ENCODE assay signal across 1 cellular context in the genomic region with DNA sequence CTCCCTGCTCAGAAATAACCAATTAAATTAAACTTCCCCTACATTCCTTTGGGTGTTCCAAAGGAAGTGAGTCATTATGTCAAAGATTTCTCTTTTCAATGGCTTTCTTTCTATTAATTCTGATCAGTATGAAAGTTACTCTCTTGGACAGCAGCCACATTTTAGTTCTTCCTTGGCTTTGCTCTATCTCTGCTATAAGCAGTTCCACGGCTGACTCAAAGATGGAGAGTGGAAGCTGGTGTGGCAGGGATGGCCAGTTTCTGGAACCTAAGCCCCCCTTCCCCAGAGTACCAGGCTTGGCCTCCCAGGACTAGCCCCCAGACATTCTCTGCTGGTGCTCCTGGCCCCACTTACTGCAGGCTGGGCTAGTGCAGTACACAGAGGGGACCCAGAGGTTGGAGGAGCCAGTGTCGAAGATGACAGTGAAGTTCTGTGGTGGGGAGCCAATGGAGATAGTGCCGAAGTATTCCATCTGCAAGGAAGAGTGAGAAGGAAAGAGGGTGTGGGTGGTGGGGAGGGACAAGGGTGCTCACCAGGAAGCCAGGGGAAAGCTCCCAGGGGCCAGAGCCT.
TF ChIP-seq lines count a peak whose summit lies in the region.

No MANE protein-coding gene starts in this region.

TF ChIP-seq in GM23338, 12 proteins besides CTCF, POLR2A, EP300 and RAD21:
- TF ChIP-seq EZH2phosphoT487 (IDR thresholded peaks at IDR 0.05; ENCODE audit: unreplicated experiment), result no peak
- TF ChIP-seq JUNB (IDR thresholded peaks at IDR 0.05; ENCODE audit: unreplicated experiment), result no peak
- no peak for TF ChIP-seq CREB1 (CRISPR knock-in tag; IDR thresholded peaks at IDR 0.05; ENCODE audit: low read depth)
- TF ChIP-seq, protein P1, sequence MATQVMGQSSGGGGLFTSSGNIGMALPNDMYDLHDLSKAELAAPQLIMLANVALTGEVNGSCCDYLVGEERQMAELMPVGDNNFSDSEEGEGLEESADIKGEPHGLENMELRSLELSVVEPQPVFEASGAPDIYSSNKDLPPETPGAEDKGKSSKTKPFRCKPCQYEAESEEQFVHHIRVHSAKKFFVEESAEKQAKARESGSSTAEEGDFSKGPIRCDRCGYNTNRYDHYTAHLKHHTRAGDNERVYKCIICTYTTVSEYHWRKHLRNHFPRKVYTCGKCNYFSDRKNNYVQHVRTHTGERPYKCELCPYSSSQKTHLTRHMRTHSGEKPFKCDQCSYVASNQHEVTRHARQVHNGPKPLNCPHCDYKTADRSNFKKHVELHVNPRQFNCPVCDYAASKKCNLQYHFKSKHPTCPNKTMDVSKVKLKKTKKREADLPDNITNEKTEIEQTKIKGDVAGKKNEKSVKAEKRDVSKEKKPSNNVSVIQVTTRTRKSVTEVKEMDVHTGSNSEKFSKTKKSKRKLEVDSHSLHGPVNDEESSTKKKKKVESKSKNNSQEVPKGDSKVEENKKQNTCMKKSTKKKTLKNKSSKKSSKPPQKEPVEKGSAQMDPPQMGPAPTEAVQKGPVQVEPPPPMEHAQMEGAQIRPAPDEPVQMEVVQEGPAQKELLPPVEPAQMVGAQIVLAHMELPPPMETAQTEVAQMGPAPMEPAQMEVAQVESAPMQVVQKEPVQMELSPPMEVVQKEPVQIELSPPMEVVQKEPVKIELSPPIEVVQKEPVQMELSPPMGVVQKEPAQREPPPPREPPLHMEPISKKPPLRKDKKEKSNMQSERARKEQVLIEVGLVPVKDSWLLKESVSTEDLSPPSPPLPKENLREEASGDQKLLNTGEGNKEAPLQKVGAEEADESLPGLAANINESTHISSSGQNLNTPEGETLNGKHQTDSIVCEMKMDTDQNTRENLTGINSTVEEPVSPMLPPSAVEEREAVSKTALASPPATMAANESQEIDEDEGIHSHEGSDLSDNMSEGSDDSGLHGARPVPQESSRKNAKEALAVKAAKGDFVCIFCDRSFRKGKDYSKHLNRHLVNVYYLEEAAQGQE (IDR thresholded peaks at IDR 0.05; ENCODE audit: unreplicated experiment), result no peak
- no peak for TF ChIP-seq POLR2AphosphoS5 (IDR thresholded peaks at IDR 0.05; ENCODE audit: low read depth)
- no peak for TF ChIP-seq ZNF331 (CRISPR knock-in tag; IDR thresholded peaks at IDR 0.05; ENCODE audit: low read depth)
- TF ChIP-seq EZH2 (IDR thresholded peaks at IDR 0.05; ENCODE audit: low read depth, unreplicated experiment), result no peak
- TF ChIP-seq NANOG (IDR thresholded peaks at IDR 0.05; ENCODE audit: borderline replicate concordance), result no peak
- TF ChIP-seq, protein P2, sequence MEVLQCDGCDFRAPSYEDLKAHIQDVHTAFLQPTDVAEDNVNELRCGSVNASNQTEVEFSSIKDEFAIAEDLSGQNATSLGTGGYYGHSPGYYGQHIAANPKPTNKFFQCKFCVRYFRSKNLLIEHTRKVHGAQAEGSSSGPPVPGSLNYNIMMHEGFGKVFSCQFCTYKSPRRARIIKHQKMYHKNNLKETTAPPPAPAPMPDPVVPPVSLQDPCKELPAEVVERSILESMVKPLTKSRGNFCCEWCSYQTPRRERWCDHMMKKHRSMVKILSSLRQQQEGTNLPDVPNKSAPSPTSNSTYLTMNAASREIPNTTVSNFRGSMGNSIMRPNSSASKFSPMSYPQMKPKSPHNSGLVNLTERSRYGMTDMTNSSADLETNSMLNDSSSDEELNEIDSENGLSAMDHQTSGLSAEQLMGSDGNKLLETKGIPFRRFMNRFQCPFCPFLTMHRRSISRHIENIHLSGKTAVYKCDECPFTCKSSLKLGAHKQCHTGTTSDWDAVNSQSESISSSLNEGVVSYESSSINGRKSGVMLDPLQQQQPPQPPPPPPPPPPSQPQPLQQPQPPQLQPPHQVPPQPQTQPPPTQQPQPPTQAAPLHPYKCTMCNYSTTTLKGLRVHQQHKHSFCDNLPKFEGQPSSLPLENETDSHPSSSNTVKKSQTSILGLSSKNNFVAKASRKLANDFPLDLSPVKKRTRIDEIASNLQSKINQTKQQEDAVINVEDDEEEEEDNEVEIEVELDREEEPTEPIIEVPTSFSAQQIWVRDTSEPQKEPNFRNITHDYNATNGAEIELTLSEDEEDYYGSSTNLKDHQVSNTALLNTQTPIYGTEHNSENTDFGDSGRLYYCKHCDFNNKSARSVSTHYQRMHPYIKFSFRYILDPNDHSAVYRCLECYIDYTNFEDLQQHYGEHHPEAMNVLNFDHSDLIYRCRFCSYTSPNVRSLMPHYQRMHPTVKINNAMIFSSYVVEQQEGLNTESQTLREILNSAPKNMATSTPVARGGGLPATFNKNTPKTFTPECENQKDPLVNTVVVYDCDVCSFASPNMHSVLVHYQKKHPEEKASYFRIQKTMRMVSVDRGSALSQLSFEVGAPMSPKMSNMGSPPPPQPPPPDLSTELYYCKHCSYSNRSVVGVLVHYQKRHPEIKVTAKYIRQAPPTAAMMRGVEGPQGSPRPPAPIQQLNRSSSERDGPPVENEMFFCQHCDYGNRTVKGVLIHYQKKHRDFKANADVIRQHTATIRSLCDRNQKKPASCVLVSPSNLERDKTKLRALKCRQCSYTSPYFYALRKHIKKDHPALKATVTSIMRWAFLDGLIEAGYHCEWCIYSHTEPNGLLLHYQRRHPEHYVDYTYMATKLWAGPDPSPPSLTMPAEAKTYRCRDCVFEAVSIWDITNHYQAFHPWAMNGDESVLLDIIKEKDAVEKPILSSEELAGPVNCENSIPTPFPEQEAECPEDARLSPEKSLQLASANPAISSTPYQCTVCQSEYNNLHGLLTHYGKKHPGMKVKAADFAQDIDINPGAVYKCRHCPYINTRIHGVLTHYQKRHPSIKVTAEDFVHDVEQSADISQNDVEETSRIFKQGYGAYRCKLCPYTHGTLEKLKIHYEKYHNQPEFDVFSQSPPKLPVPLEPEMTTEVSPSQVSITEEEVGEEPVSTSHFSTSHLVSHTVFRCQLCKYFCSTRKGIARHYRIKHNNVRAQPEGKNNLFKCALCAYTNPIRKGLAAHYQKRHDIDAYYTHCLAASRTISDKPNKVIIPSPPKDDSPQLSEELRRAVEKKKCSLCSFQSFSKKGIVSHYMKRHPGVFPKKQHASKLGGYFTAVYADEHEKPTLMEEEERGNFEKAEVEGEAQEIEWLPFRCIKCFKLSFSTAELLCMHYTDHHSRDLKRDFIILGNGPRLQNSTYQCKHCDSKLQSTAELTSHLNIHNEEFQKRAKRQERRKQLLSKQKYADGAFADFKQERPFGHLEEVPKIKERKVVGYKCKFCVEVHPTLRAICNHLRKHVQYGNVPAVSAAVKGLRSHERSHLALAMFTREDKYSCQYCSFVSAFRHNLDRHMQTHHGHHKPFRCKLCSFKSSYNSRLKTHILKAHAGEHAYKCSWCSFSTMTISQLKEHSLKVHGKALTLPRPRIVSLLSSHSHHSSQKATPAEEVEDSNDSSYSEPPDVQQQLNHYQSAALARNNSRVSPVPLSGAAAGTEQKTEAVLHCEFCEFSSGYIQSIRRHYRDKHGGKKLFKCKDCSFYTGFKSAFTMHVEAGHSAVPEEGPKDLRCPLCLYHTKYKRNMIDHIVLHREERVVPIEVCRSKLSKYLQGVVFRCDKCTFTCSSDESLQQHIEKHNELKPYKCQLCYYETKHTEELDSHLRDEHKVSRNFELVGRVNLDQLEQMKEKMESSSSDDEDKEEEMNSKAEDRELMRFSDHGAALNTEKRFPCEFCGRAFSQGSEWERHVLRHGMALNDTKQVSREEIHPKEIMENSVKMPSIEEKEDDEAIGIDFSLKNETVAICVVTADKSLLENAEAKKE (CRISPR knock-in tag; IDR thresholded peaks at IDR 0.05), result no peak
- no peak for TF ChIP-seq ZNF114 (CRISPR knock-in tag; IDR thresholded peaks at IDR 0.05)
- TF ChIP-seq STAT1 (IDR thresholded peaks at IDR 0.05; ENCODE audit: unreplicated experiment), result no peak
- no peak for TF ChIP-seq ETS1 (IDR thresholded peaks at IDR 0.05)
TF ChIP-seq in GM23338: peak in this region for 0.
